ENCODE assay signal across 27 cellular contexts in the genomic region with DNA sequence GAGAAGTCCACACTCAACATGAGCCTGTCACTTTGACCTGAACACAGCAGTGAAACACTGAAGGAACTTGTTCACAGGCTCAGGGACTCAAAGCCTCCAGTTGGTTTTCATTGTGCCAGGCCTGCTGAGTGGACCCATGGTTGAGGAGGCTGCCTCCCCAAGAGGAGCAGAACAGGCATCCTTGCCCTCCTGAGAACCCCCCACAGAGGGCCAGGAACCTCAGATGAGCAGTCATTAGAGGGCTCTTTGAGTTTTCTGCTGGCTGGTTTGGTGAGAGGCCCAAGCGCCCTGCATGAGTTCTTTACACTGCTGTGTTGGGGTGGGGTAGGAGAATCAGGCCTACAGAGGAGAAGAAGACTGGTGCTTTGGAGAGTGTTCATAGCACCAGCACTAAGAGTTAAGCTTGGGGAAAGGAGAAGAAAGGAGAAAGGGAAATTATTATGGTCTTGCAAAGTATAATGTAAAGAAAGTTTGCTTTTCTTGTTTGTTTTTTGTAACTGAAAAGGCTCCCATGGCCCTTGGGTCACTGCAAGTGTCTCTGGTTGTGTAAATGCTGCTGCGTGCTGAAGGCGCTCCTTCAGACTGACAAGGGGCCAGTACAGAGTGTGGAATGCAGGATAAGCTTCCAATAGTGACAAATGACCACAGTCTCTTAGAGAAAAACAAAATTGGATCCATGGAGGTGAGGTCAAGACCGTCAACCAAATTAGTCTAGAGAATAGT.
"Had no signal": no experiment of that assay in that cellular context is flagged by ENCODE, and none has a peak within 500 bp of the region (broad histone marks: within the 10 kb centered on the region; RNA-seq: fewer than 3 reads in every experiment).

No MANE protein-coding gene starts in this region.

- H3K4me1 Mint-ChIP-seq: activated CD4-positive, alpha-beta T cell treated with anti-CD3 and anti-CD28 coated beads for 36 hours; activated CD8-positive, alpha-beta memory T cell treated with anti-CD3 and anti-CD28 coated beads, Interleukin-2, amount 10 ng/mL, durations not matched to agents 7 days and 5 days had no signal

- H3K27ac ChIP-seq: SJCRH30, SK-N-MC had no signal

- ATAC-seq: activated CD4-positive, alpha-beta T cell treated with anti-CD3 and anti-CD28 coated beads for 36 hours; activated CD8-positive, alpha-beta memory T cell treated with anti-CD3 and anti-CD28 coated beads, Interleukin-2, amount 10 ng/mL, durations not matched to agents 7 days and 5 days; K562; Panc1 had no signal

- H3K27me3 ChIP-seq: SJCRH30 had no signal

- H3K4me3 ChIP-seq: K562, SJCRH30, SK-N-MC had no signal

- H3K4me3 Mint-ChIP-seq: activated CD4-positive, alpha-beta memory T cell treated with anti-CD3 and anti-CD28 coated beads for 36 hours; activated CD4-positive, alpha-beta T cell treated with anti-CD3 and anti-CD28 coated beads for 36 hours; activated CD8-positive, alpha-beta memory T cell treated with anti-CD3 and anti-CD28 coated beads, Interleukin-2, amount 10 ng/mL, durations not matched to agents 7 days and 5 days; activated naive CD4-positive, alpha-beta T cell treated with anti-CD3 and anti-CD28 coated beads, Interleukin-2, amount 10 ng/mL, durations not matched to agents 7 days and 5 days; activated naive CD8-positive, alpha-beta T cell; brain had no signal

- H3K27me3 Mint-ChIP-seq: activated CD4-positive, alpha-beta memory T cell treated with anti-CD3 and anti-CD28 coated beads for 36 hours; activated CD4-positive, alpha-beta T cell treated with anti-CD3 and anti-CD28 coated beads for 36 hours; activated naive CD8-positive, alpha-beta T cell; brain had no signal

- H3K9me3 Mint-ChIP-seq: activated CD4-positive, alpha-beta memory T cell treated with anti-CD3 and anti-CD28 coated beads for 36 hours had no signal

- H3K36me3 Mint-ChIP-seq: activated CD4-positive, alpha-beta memory T cell treated with anti-CD3 and anti-CD28 coated beads for 36 hours; activated CD8-positive, alpha-beta memory T cell treated with anti-CD3 and anti-CD28 coated beads, Interleukin-2, amount 10 ng/mL, durations not matched to agents 7 days and 5 days; activated naive CD4-positive, alpha-beta T cell treated with anti-CD3 and anti-CD28 coated beads, Interleukin-2, amount 10 ng/mL, durations not matched to agents 7 days and 5 days; activated naive CD8-positive, alpha-beta T cell; brain had no signal

- H3K9me3 ChIP-seq: SJCRH30 had no signal

- FAIRE-seq: bronchial epithelial cell, K562 had no signal

- H3K4me1 ChIP-seq: SJCRH30 had no signal

- H3K27ac Mint-ChIP-seq: activated CD4-positive, alpha-beta memory T cell treated with anti-CD3 and anti-CD28 coated beads for 36 hours; activated CD4-positive, alpha-beta T cell treated with anti-CD3 and anti-CD28 coated beads for 36 hours; activated CD8-positive, alpha-beta memory T cell treated with anti-CD3 and anti-CD28 coated beads, Interleukin-2, amount 10 ng/mL, durations not matched to agents 7 days and 5 days; activated naive CD4-positive, alpha-beta T cell treated with anti-CD3 and anti-CD28 coated beads, Interleukin-2, amount 10 ng/mL, durations not matched to agents 7 days and 5 days; activated naive CD8-positive, alpha-beta T cell; brain had no signal

- DNase-seq: activated CD4-positive, alpha-beta memory T cell treated with anti-CD3 and anti-CD28 coated beads for 36 hours; activated CD4-positive, alpha-beta T cell treated with anti-CD3 and anti-CD28 coated beads for 36 hours; activated CD4-positive, alpha-beta T cell treated with anti-CD3 and anti-CD28 coated beads, Interleukin-2, amount 50 U/mL, for 1 hour; activated CD8-positive, alpha-beta memory T cell treated with anti-CD3 and anti-CD28 coated beads for 24 hours; activated CD8-positive, alpha-beta memory T cell treated with anti-CD3 and anti-CD28 coated beads, Interleukin-2, amount 10 ng/mL, durations not matched to agents 7 days and 5 days; activated CD8-positive, alpha-beta memory T cell treated with anti-CD3 and anti-CD28 coated beads, Interleukin-2, amount 50 U/mL, for 48 hours; activated effector memory CD4-positive, alpha-beta T cell treated with Interleukin-2 at 50 U/mL for 16 hours; activated naive CD4-positive, alpha-beta T cell treated with anti-CD3 and anti-CD28 coated beads, Interleukin-2, amount 10 ng/mL, durations not matched to agents 7 days and 5 days; activated T-cell treated with anti-CD3 and anti-CD28 coated beads, Interleukin-2, amount 50 U/mL, for 48 hours; amygdala; central memory CD4-positive, alpha-beta T cell; NCI-H1092 treated with DMSO at 0.1 percent for 48 hours; NCI-H1417; NCI-H146; NCI-H187 treated with DMSO at 0.1 percent for 48 hours; NCI-H2081; NCI-H2171 treated with DMSO at 0.1 percent for 48 hours; NCI-H2227 treated with DMSO at 0.1 percent for 48 hours; NCI-H524; SJCRH30; T1000 had no signal

- H3K36me3 ChIP-seq: SJCRH30 had no signal
